ENCODE assay signal across 2 cellular contexts in the genomic region with DNA sequence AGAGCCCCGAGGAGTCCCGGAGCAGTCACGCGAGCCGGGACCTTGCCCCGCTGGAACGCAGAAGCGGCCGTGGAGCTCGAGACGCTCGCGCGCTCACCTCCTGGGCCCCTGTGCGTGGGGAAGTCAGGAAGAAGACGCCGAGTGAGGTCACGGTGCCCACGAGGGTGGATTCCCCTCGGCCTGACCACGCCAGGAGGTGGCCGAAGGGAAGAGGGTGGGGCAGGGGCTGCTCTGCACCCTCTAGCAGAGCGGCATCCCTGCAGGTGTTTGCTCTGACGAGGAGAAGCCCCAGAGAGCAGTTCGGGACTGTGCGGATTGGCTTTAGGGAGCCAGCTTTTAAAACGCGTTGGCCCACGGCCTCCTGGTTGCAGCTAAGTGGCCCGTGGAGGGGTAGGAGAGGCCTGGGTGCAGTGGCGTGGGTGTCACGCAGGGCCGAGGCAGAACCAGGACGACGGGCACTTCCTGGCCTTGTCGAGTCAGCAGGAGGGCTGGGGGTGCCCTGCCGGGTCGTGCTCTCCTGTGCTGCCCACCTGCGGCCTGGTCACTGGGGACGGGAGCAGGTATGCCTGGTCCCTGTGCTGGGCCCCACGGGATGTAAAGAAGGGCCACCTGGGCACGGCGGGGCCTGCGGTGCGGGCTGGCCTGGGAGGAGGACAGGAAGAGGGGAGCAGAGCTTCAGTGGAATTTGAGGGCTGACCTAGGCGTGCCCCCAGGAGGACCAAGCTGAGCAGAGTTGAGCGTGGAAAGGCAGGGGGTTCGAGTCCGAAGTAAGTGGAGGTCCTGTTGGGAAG.
TF ChIP-seq lines count a peak whose summit lies in the region.

No MANE protein-coding gene starts in this region.

TF ChIP-seq in HepG2, 621 proteins besides CTCF, POLR2A, EP300 and RAD21 (continues in another document):
- TF ChIP-seq ZNF20 (CRISPR knock-in tag; IDR thresholded peaks at IDR 0.05) (no peak), EED (CRISPR knock-in tag; IDR thresholded peaks at IDR 0.05) (no peak), MTF1 (CRISPR knock-in tag; IDR thresholded peaks at IDR 0.05) (no peak), NFE2L1 (CRISPR knock-in tag; IDR thresholded peaks at IDR 0.05; ENCODE audit: borderline replicate concordance) (no peak), HOXA7 (CRISPR knock-in tag; IDR thresholded peaks at IDR 0.05) (no peak), ZNF614 (CRISPR knock-in tag; IDR thresholded peaks at IDR 0.05; ENCODE audit: borderline replicate concordance) (no peak), ZNF747 (CRISPR knock-in tag; IDR thresholded peaks at IDR 0.05; ENCODE audit: borderline replicate concordance) (no peak), MEIS1 (CRISPR knock-in tag; IDR thresholded peaks at IDR 0.05; ENCODE audit: borderline replicate concordance) (no peak), HIVEP1 (CRISPR knock-in tag; IDR thresholded peaks at IDR 0.05) (no peak), DNMT3B (CRISPR knock-in tag; conservative IDR thresholded peaks at IDR 0.05) (no peak), ZFY (CRISPR knock-in tag; IDR thresholded peaks at IDR 0.05) (peak; percentile 21; the same call in 1 of the 2 replicates), CHD4 (IDR thresholded peaks at IDR 0.05; ENCODE audit: borderline replicate concordance, low read length) (no peak), HOXD1 (CRISPR knock-in tag; IDR thresholded peaks at IDR 0.05) (no peak), KLF12 (CRISPR knock-in tag; IDR thresholded peaks at IDR 0.05; ENCODE audit: borderline replicate concordance) (no peak)
- TF ChIP-seq, protein P1, sequence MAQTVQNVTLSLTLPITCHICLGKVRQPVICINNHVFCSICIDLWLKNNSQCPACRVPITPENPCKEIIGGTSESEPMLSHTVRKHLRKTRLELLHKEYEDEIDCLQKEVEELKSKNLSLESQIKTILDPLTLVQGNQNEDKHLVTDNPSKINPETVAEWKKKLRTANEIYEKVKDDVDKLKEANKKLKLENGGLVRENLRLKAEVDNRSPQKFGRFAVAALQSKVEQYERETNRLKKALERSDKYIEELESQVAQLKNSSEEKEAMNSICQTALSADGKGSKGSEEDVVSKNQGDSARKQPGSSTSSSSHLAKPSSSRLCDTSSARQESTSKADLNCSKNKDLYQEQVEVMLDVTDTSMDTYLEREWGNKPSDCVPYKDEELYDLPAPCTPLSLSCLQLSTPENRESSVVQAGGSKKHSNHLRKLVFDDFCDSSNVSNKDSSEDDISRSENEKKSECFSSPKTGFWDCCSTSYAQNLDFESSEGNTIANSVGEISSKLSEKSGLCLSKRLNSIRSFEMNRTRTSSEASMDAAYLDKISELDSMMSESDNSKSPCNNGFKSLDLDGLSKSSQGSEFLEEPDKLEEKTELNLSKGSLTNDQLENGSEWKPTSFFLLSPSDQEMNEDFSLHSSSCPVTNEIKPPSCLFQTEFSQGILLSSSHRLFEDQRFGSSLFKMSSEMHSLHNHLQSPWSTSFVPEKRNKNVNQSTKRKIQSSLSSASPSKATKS (CRISPR knock-in tag; IDR thresholded peaks at IDR 0.05): no peak
- TF ChIP-seq, protein P2, sequence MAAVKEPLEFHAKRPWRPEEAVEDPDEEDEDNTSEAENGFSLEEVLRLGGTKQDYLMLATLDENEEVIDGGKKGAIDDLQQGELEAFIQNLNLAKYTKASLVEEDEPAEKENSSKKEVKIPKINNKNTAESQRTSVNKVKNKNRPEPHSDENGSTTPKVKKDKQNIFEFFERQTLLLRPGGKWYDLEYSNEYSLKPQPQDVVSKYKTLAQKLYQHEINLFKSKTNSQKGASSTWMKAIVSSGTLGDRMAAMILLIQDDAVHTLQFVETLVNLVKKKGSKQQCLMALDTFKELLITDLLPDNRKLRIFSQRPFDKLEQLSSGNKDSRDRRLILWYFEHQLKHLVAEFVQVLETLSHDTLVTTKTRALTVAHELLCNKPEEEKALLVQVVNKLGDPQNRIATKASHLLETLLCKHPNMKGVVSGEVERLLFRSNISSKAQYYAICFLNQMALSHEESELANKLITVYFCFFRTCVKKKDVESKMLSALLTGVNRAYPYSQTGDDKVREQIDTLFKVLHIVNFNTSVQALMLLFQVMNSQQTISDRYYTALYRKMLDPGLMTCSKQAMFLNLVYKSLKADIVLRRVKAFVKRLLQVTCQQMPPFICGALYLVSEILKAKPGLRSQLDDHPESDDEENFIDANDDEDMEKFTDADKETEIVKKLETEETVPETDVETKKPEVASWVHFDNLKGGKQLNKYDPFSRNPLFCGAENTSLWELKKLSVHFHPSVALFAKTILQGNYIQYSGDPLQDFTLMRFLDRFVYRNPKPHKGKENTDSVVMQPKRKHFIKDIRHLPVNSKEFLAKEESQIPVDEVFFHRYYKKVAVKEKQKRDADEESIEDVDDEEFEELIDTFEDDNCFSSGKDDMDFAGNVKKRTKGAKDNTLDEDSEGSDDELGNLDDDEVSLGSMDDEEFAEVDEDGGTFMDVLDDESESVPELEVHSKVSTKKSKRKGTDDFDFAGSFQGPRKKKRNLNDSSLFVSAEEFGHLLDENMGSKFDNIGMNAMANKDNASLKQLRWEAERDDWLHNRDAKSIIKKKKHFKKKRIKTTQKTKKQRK (IDR thresholded peaks at IDR 0.05; ENCODE audit: low read length): no peak
- TF ChIP-seq, protein P3, sequence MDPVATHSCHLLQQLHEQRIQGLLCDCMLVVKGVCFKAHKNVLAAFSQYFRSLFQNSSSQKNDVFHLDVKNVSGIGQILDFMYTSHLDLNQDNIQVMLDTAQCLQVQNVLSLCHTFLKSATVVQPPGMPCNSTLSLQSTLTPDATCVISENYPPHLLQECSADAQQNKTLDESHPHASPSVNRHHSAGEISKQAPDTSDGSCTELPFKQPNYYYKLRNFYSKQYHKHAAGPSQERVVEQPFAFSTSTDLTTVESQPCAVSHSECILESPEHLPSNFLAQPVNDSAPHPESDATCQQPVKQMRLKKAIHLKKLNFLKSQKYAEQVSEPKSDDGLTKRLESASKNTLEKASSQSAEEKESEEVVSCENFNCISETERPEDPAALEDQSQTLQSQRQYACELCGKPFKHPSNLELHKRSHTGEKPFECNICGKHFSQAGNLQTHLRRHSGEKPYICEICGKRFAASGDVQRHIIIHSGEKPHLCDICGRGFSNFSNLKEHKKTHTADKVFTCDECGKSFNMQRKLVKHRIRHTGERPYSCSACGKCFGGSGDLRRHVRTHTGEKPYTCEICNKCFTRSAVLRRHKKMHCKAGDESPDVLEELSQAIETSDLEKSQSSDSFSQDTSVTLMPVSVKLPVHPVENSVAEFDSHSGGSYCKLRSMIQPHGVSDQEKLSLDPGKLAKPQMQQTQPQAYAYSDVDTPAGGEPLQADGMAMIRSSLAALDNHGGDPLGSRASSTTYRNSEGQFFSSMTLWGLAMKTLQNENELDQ (CRISPR knock-in tag; IDR thresholded peaks at IDR 0.05; ENCODE audit: borderline replicate concordance): no peak

TF ChIP-seq in GM12891, 5 proteins besides CTCF, POLR2A, EP300 and RAD21:
- TF ChIP-seq TAF1 (IDR thresholded peaks at IDR 0.05; ENCODE audit: low read depth, low read length): no peak
- no peak for TF ChIP-seq PAX5 (IDR thresholded peaks at IDR 0.05; ENCODE audit: insufficient read depth, low read length, severe bottlenecking)
- no peak for TF ChIP-seq SPI1 (IDR thresholded peaks at IDR 0.05; ENCODE audit: low read depth, low read length)
- TF ChIP-seq POU2F2 (IDR thresholded peaks at IDR 0.05; ENCODE audit: low read depth, low read length): no peak
- TF ChIP-seq POLR2AphosphoS5 (IDR thresholded peaks at IDR 0.05; ENCODE audit: low read depth, low read length): no peak
